ENCODE assay signal across 1 cellular context in genomic region chr7:34935735-34936153, GRCh38.
TF ChIP-seq lines count a peak whose summit lies in the region.

No MANE protein-coding gene starts in this region.

TF ChIP-seq in HepG2, 621 proteins besides CTCF, POLR2A, EP300 and RAD21 (continued from another document):
- TF ChIP-seq ARID5B (CRISPR knock-in tag; IDR thresholded peaks at IDR 0.05): peak; percentile 52; the same call in 1 of the 2 replicates
- 0 out of 2 replicates have a peak, but pooled peaks have one; percentile 15 for TF ChIP-seq PAXIP1 (CRISPR knock-in tag; conservative IDR thresholded peaks at IDR 0.05)
